In genomic region chr12:26651566-26652188, GRCh38 we compare ENCODE assay signal across 8 cellular contexts.
DNase-seq lines count a peak whose midpoint lies in the region; ATAC-seq, FAIRE-seq and TF ChIP-seq lines count a peak whose summit lies in the region.

No MANE protein-coding gene starts in this region.

- peaks cover 0 to 6% (median 3%) of the 10 kb centered on the region in 3 donors for H3K36me3 ChIP-seq in pancreas

- no peak overlapping the region for H3K4me3 Mint-ChIP-seq in HFFc6
- no peak overlapping the region for H3K4me3 Mint-ChIP-seq in activated T-helper 2 cell treated with anti-CD3 and anti-CD28 coated beads, Interferon-gamma antibody, Interleukin-2, Interleukin-4, amounts not matched to agents 10 μg/mL and 5 μg/mL and 100 μg/mL, durations not matched to agents 14 hours and 24 hours and 36 hours (ENCODE audit: low read depth)
- H3K4me3 Mint-ChIP-seq in glutamatergic neuron (ENCODE audit: unreplicated experiment) = no peak overlapping the region

- H3K4me3 ChIP-seq in pancreas = no peak overlapping the region

- H3K9me3 Mint-ChIP-seq in HFFc6 = no peaks in the 10 kb centered on the region
- H3K9me3 Mint-ChIP-seq in activated T-helper 2 cell treated with anti-CD3 and anti-CD28 coated beads, Interferon-gamma antibody, Interleukin-2, Interleukin-4, amounts not matched to agents 10 μg/mL and 5 μg/mL and 100 μg/mL, durations not matched to agents 14 hours and 24 hours and 36 hours = peaks cover 13% of the 10 kb centered on the region
- H3K9me3 Mint-ChIP-seq in glutamatergic neuron (ENCODE audit: unreplicated experiment) = no peaks in the 10 kb centered on the region

- in situ Hi-C loops in Caki2 (cut with HindIII; ENCODE audit: low pct_unique_long_range_greater_than_20kb, low sequenced_read_pairs) = no loop called here

- no peaks in the 10 kb centered on the region for H3K9me3 ChIP-seq in pancreas

- no peak overlapping the region for H3K27ac ChIP-seq in pancreas

- TF ChIP-seq CTCF in HFFc6 (IDR thresholded peaks at IDR 0.05) (peak; percentile 96), glutamatergic neuron (IDR thresholded peaks at IDR 0.05; ENCODE audit: partially characterized antibody, unreplicated experiment) (peak; percentile 95), pancreas (IDR thresholded peaks at IDR 0.05) (peak; percentile 18 to 42 (median 38))

- ATAC-seq in pancreas (peak in 3 of 4 donors; percentile 72 to 79 (median 75)), HG02885 (IDR thresholded peaks at IDR 0.05; ENCODE audit: poor library complexity, unreplicated experiment) (no peak), GM18858 (IDR thresholded peaks at IDR 0.05; ENCODE audit: unreplicated experiment) (no peak)

- H3K27me3 Mint-ChIP-seq in HFFc6 (ENCODE audit: insufficient read depth) = peaks cover 2% of the 10 kb centered on the region; the same call in 1 of the 2 replicates
- H3K27me3 Mint-ChIP-seq in activated T-helper 2 cell treated with anti-CD3 and anti-CD28 coated beads, Interferon-gamma antibody, Interleukin-2, Interleukin-4, amounts not matched to agents 10 μg/mL and 5 μg/mL and 100 μg/mL, durations not matched to agents 14 hours and 24 hours and 36 hours (ENCODE audit: low read depth) = no peaks in the 10 kb centered on the region
- H3K27me3 Mint-ChIP-seq in glutamatergic neuron (ENCODE audit: unreplicated experiment) = peaks cover 2% of the 10 kb centered on the region

- H3K36me3 Mint-ChIP-seq in HFFc6 (ENCODE audit: low read depth) (peaks cover 5% of the 10 kb centered on the region; the same call in 1 of the 2 replicates), glutamatergic neuron (ENCODE audit: unreplicated experiment) (peaks cover 5% of the 10 kb centered on the region)
- H3K36me3 Mint-ChIP-seq in activated T-helper 2 cell treated with anti-CD3 and anti-CD28 coated beads, Interferon-gamma antibody, Interleukin-2, Interleukin-4, amounts not matched to agents 10 μg/mL and 5 μg/mL and 100 μg/mL, durations not matched to agents 14 hours and 24 hours and 36 hours (ENCODE audit: low read depth) = peaks cover 58% of the 10 kb centered on the region

- H3K27ac Mint-ChIP-seq in HFFc6 (no peak overlapping the region), glutamatergic neuron (ENCODE audit: unreplicated experiment) (no peak overlapping the region)
- no peak overlapping the region for H3K27ac Mint-ChIP-seq in activated T-helper 2 cell treated with anti-CD3 and anti-CD28 coated beads, Interferon-gamma antibody, Interleukin-2, Interleukin-4, amounts not matched to agents 10 μg/mL and 5 μg/mL and 100 μg/mL, durations not matched to agents 14 hours and 24 hours and 36 hours

- peak; percentile 77 for FAIRE-seq in pancreas (lab: Jason Lieb, UNC)

- peaks cover 42% of the 10 kb centered on the region for H3K4me1 Mint-ChIP-seq in HFFc6 (ENCODE audit: low read depth)
- H3K4me1 Mint-ChIP-seq in activated T-helper 2 cell treated with anti-CD3 and anti-CD28 coated beads, Interferon-gamma antibody, Interleukin-2, Interleukin-4, amounts not matched to agents 10 μg/mL and 5 μg/mL and 100 μg/mL, durations not matched to agents 14 hours and 24 hours and 36 hours (ENCODE audit: low read depth) = peaks cover 5% of the 10 kb centered on the region
- peaks cover 10% of the 10 kb centered on the region for H3K4me1 Mint-ChIP-seq in glutamatergic neuron (ENCODE audit: low read depth, unreplicated experiment)

- intact Hi-C loops in activated T-helper 2 cell treated with anti-CD3 and anti-CD28 coated beads, Interferon-gamma antibody, Interleukin-2, Interleukin-4, amounts not matched to agents 10 μg/mL and 5 μg/mL and 100 μg/mL, durations not matched to agents 14 hours and 24 hours and 36 hours (cut with micrococcal nuclease) = loop anchor here (2.0 to 5.0 kb wide), 2 partner anchors 531 to 554 kb away; no protein-coding TSS in a partner anchor
- intact Hi-C loops in pancreas (cut with DNase I) = no loop called here

- DNase-seq in Caki2 (ENCODE audit: low read depth) = peak; percentile 76
- DNase-seq in HFFc6 = peak; percentile 61
- DNase-seq in NCI-H82 (lab: John Stamatoyannopoulos, UW) = peak; percentile 84
- DNase-seq in activated T-helper 2 cell treated with anti-CD3 and anti-CD28 coated beads, Interferon-gamma antibody, Interleukin-2, Interleukin-4, amounts not matched to agents 10 μg/mL and 5 μg/mL and 100 μg/mL, durations not matched to agents 14 hours and 24 hours and 36 hours (ENCODE audit: low spot score) = peak; percentile 18
- DNase-seq in glutamatergic neuron = peak; percentile 50
- peak in 1 of 6 donors; percentile 51 for DNase-seq in pancreas

- no peaks in the 10 kb centered on the region for H3K4me1 ChIP-seq in pancreas

- H3K27me3 ChIP-seq in pancreas = no peaks in the 10 kb centered on the region

- 63% methylated on average over 7 of the region's 7 CpGs for WGBS in pancreas, 2 donors

Comparison
In these comparisons a context has a peak if more than half of its experiments do, and no peak if none do; other contexts are left out.
1. CTCF ChIP-seq: peak in every context shown above with its lines; median percentile 96 in HFFc6; 95 in glutamatergic neuron; 38 in pancreas.
2. ATAC-seq: peak in pancreas (3 of 4); none in HG02885 (single experiment) and GM18858 (single experiment).